11 cellular contexts compared by ENCODE assay signal in genomic region chr3:191296041-191296541, GRCh38. TPM values are rescaled to one million over a fixed set of nuclear protein-coding genes. Genes with fewer than 3 reads are reported as not detected.
A peak's percentile ranks its signal among the peaks of the same experiment; 100 is the strongest.
DNase-seq lines count a peak whose midpoint lies in the region; ATAC-seq and TF ChIP-seq lines count a peak whose summit lies in the region.
"Had no signal": no experiment of that assay in that cellular context is flagged by ENCODE, and none has a peak within 500 bp of the region (broad histone marks: within the 10 kb centered on the region; RNA-seq: fewer than 3 reads in every experiment).

No MANE protein-coding gene starts in this region.

- intact Hi-C loops in posterior cingulate gyrus (cut with DNase I) = no loop called here

- ATAC-seq in GM19468 (IDR thresholded peaks at IDR 0.05; ENCODE audit: extremely low read depth, unreplicated experiment) (peak; percentile 85), HG03097 (IDR thresholded peaks at IDR 0.05; ENCODE audit: low FRiP score, unreplicated experiment) (peak; percentile 77)

- H3K4me3 ChIP-seq in GM12864 (ENCODE audit: low read depth, low read length) = no peak overlapping the region
- H3K4me3 ChIP-seq: skin epidermis had no signal

- TF ChIP-seq CTCF in GM12864 (IDR thresholded peaks at IDR 0.05; ENCODE audit: low read depth, low read length, missing control alignments) = no peak

- DNase-seq in GM12864 (ENCODE audit: low read depth) = peak; percentile 87
- no peak for DNase-seq in NCI-H2107 (lab: John Stamatoyannopoulos, UW)
- no peak for DNase-seq in cortex of kidney (lab: John Stamatoyannopoulos, UW)
- no peak for DNase-seq in medulla oblongata (ENCODE audit: extremely low spot score)
- DNase-seq in posterior cingulate gyrus = no peak
- DNase-seq: CD8-positive, alpha-beta memory T cell; NCI-H82 had no signal

TF ChIP-seq in PFSK-1, 5 proteins besides CTCF, POLR2A, EP300 and RAD21:
- TF ChIP-seq TAF1 (IDR thresholded peaks at IDR 0.05; ENCODE audit: borderline replicate concordance, insufficient read depth, low read length) (no peak), REST (IDR thresholded peaks at IDR 0.05; ENCODE audit: insufficient read depth in 1 of 2, low read depth in 2 of 2, low read length in 2 of 2) (no peak), POLR2AphosphoS5 (IDR thresholded peaks at IDR 0.05; ENCODE audit: low read depth, low read length) (peak; percentile 42; the same call in 1 of the 2 replicates), FOXP2 (optimal IDR thresholded peaks at IDR 0.05; ENCODE audit: borderline replicate concordance, extremely low read depth, extremely low read length, insufficient read depth) (peak; percentile 27), SIN3A (IDR thresholded peaks at IDR 0.05; ENCODE audit: borderline replicate concordance, insufficient read depth, low read length) (peak; percentile 92; the same call in 1 of the 2 replicates)

RNA-seq across cellular contexts. Expression of gene CCDC50, which starts 33.1 kb away (rescaled TPM):
- 197 TPM for polyA plus RNA-seq in PFSK-1 (2012; ENCODE audit: insufficient read length, low read depth)

RNA-seq across cellular contexts. Expression of gene UTS2B, which starts 34.2 kb away (rescaled TPM):
- 30.5 TPM for polyA plus RNA-seq in PFSK-1 (2012; ENCODE audit: insufficient read length, low read depth)
- polyA plus RNA-seq: CD8-positive, alpha-beta memory T cell had no signal
